In genomic region chr9:9399982-9400381, GRCh38 we compare ENCODE assay signal across 2 cellular contexts.
TF ChIP-seq lines count a peak whose summit lies in the region.

No MANE protein-coding gene starts in this region.

TF ChIP-seq in HepG2, 621 proteins besides CTCF, POLR2A, EP300 and RAD21:
- peak; percentile 32 to 77; a peak in 3 of 4 replicates for TF ChIP-seq MAFK (conservative IDR thresholded peaks at IDR 0.05 in 1 of 2, IDR thresholded peaks at IDR 0.05 in 1 of 2; ENCODE audit: low read length in 2 of 2)
- no peak for TF ChIP-seq ZNF574 (CRISPR knock-in tag; IDR thresholded peaks at IDR 0.05)
- no peak for TF ChIP-seq TCF7 (IDR thresholded peaks at IDR 0.05; ENCODE audit: low read depth)
- TF ChIP-seq MAFF (IDR thresholded peaks at IDR 0.05; ENCODE audit: low read depth, low read length): peak; percentile 76

TF ChIP-seq in K562, 482 proteins besides CTCF, POLR2A, EP300 and RAD21:
- no peak for TF ChIP-seq VEZF1 (CRISPR knock-in tag; IDR thresholded peaks at IDR 0.05)
- 0 out of 2 replicates have a peak, but pooled peaks have one; percentile 44 for TF ChIP-seq MAFF (IDR thresholded peaks at IDR 0.05; ENCODE audit: low read length)
- no peak for TF ChIP-seq ZNF77 (CRISPR knock-in tag; IDR thresholded peaks at IDR 0.05)
- TF ChIP-seq MAFK (IDR thresholded peaks at IDR 0.05; ENCODE audit: low read length): peak; percentile 42; the same call in 1 of the 2 replicates
- TF ChIP-seq HNRNPUL1 (IDR thresholded peaks at IDR 0.05; ENCODE audit: low read length): no peak
- no peak for TF ChIP-seq RBM17 (IDR thresholded peaks at IDR 0.05; ENCODE audit: borderline replicate concordance, low read depth, low read length)
- no peak for TF ChIP-seq SAFB2 (IDR thresholded peaks at IDR 0.05; ENCODE audit: borderline replicate concordance, low read depth, low read length, severe bottlenecking)
TF ChIP-seq in K562: peak in this region for 2.
